In the genomic region with DNA sequence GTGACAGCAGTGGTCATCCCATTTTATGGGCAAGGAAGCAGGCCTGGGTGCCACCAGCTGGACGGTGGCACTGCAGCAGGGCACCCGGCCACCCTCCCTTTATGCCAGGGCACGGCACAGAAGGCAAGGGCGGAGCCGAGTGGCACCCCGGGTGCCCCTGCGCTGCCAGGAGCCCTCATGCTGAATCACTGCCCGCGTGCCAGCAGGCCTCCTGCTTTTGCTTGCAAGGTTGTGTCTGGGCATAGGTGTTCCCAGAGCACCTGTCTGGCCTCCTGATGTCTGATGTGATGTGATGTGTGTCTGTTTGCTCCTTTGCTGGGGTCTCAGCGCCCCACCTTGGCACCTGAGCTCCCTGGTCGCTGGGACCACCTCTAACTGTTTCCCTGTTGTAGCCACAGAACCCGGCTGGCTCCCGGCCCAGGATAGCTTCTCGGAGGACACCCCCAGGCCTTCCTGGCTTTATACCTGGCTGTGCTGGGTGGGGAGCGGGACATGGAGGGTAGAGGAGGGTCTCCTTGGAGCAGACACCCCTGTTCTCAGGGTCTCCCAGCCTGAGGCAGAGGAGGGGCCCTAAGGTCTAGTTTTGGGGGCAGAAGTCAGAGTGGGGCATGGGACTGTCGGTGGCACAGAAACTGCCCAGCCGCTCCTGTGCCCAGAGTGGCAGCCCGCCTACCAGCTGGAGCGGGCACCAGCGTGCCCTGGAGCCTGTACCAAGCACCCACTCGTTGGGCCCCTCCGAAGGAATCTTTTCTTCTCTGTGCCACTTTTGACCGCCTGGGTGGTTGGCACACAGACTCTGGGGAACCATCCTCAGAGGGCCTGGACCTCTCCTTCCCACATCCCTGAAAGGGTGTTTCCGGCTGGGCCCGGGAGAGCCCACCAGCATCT, we compare ENCODE assay signal across 11 cellular contexts. TPM values are rescaled to one million over a fixed set of nuclear protein-coding genes. Genes with fewer than 3 reads are reported as not detected.
DNase-seq lines count a peak whose midpoint lies in the region; ATAC-seq and TF ChIP-seq lines count a peak whose summit lies in the region.
"Had no signal": no experiment of that assay in that cellular context is flagged by ENCODE, and none has a peak within 500 bp of the region (broad histone marks: within the 10 kb centered on the region; RNA-seq: fewer than 3 reads in every experiment).

No MANE protein-coding gene starts in this region.

- intact Hi-C loops in spleen (cut with DNase I; ENCODE audit: low total_unique reads) = loop anchor here (1.0 to 10.0 kb wide), 2 partner anchors 206 to 374 kb away; no protein-coding TSS in a partner anchor

- no peak overlapping the region for H3K18ac ChIP-seq in mesenchymal stem cell (ENCODE audit: low read depth in 1 of 2, low read length in 2 of 2)

- H3K27ac ChIP-seq in endodermal cell (ENCODE audit: low read depth, low read length) (no peak overlapping the region), mesenchymal stem cell (ENCODE audit: low read length, poor library complexity, severe bottlenecking) (no peak overlapping the region), spleen (no peak overlapping the region)

- H4K91ac ChIP-seq in mesenchymal stem cell (ENCODE audit: low read length) = peak overlapping the region; percentile 31

- no peak for TF ChIP-seq POLR2A in spleen (IDR thresholded peaks at IDR 0.05)

- no peaks in the 10 kb centered on the region for H3K4me1 Mint-ChIP-seq in endodermal cell

- H2AFZ ChIP-seq in mesenchymal stem cell (ENCODE audit: low read depth, low read length) = no peak overlapping the region

- H3K36me3 Mint-ChIP-seq in endodermal cell (ENCODE audit: low read depth) = peaks cover 2% of the 10 kb centered on the region
- H3K36me3 Mint-ChIP-seq: activated naive CD4-positive, alpha-beta T cell treated with anti-CD3 and anti-CD28 coated beads, Interleukin-2, amount 50 U/mL, for 72 hours had no signal

- no peak overlapping the region for H3K4ac ChIP-seq in mesenchymal stem cell (ENCODE audit: low read depth in 1 of 2, low read length in 2 of 2)

- no peak overlapping the region for H2BK5ac ChIP-seq in mesenchymal stem cell (ENCODE audit: low read depth, low read length, poor library complexity, severe bottlenecking)

- H2AK5ac ChIP-seq in mesenchymal stem cell (ENCODE audit: low read length, severe bottlenecking) = no peak overlapping the region

- H3K4me1 ChIP-seq in NT2/D1 (ENCODE audit: insufficient read depth, insufficient read length) (peaks cover 38% of the 10 kb centered on the region), endodermal cell (ENCODE audit: control insufficient read depth, insufficient read depth, low read length) (no peaks in the 10 kb centered on the region), mesenchymal stem cell (ENCODE audit: control insufficient read depth, insufficient read depth, low read depth, low read length) (peaks cover 36% of the 10 kb centered on the region), spleen (peaks cover 0 to 44% (median 29%) of the 10 kb centered on the region in 6 donors)

- H3K9ac ChIP-seq in NT2/D1 (ENCODE audit: insufficient read length, low read depth) = peak overlapping the region; percentile 44
- H3K9ac ChIP-seq in endodermal cell (ENCODE audit: extremely low read depth, low read length, poor library complexity, severe bottlenecking) = no peak overlapping the region
- H3K9ac ChIP-seq in mesenchymal stem cell (ENCODE audit: low read length) = peak overlapping the region; percentile 54

- DNase-seq in NT2/D1 (ENCODE audit: low read depth, low spot score) (no peak), endodermal cell (peak; percentile 24), mesenchymal stem cell (no peak), spleen (peak; percentile 73), HuH-7.5 (ENCODE audit: low spot score) (no peak), NCI-H1092 treated with DMSO at 0.1 percent for 48 hours (lab: John Stamatoyannopoulos, UW) (no peak)
- DNase-seq: NCI-H2107 had no signal

- no peak overlapping the region for H4K8ac ChIP-seq in mesenchymal stem cell (ENCODE audit: low read length)

- peak overlapping the region in 1 of 2 experiments; percentile 41 for H3K23ac ChIP-seq in mesenchymal stem cell (ENCODE audit: low read length in 2 of 2)

- H3K36me3 ChIP-seq in NT2/D1 (ENCODE audit: insufficient read depth, insufficient read length, low read length) (peaks cover 46% of the 10 kb centered on the region), endodermal cell (ENCODE audit: control insufficient read depth, insufficient read depth, low read length) (no peaks in the 10 kb centered on the region), mesenchymal stem cell (ENCODE audit: control insufficient read depth in 1 of 2, insufficient read depth in 2 of 2, low read depth in 1 of 2, low read length in 2 of 2) (peaks cover 0 to 25% of the 10 kb centered on the region in 2 experiments), spleen (no peaks in the 10 kb centered on the region)

- no peak for ATAC-seq in GM21529 (IDR thresholded peaks at IDR 0.05; ENCODE audit: unreplicated experiment)

- H2BK12ac ChIP-seq in mesenchymal stem cell (ENCODE audit: low read length in 2 of 2) = no peak overlapping the region

- 91 to 93% methylated on average over 13 to 25 of the region's 25 CpGs for whole genome bisulfite sequencing in endodermal cell (ENCODE audit: insufficient coverage in 1 of 2, insufficient read length in 1 of 2), 2 experiments
- 89% methylated on average over 24 of the region's 25 CpGs for WGBS in mesenchymal stem cell
- 79 to 93% (median 89%) methylated on average over 13 to 25 of the region's 25 CpGs for WGBS in spleen, 5 donors

- no peak for TF ChIP-seq CTCF in endodermal cell (conservative IDR thresholded peaks at IDR 0.05)
- no peak for TF ChIP-seq CTCF in spleen (IDR thresholded peaks at IDR 0.05 in 8 of 11, conservative IDR thresholded peaks at IDR 0.05 in 3 of 11)

- H3K4me2 ChIP-seq in mesenchymal stem cell (ENCODE audit: low read length, poor library complexity, severe bottlenecking) = no peak overlapping the region

- H2BK120ac ChIP-seq in mesenchymal stem cell (ENCODE audit: low read depth, low read length) = no peak overlapping the region

- peaks cover 52% of the 10 kb centered on the region for H3K79me1 ChIP-seq in mesenchymal stem cell (replicated peaks; ENCODE audit: low read length, poor library complexity, severe bottlenecking)

- H3K4me3 Mint-ChIP-seq in endodermal cell = no peak overlapping the region
- H3K4me3 Mint-ChIP-seq: activated B cell treated with CpG ODN at 0.5 μM for 24 hours had no signal

- peaks cover 18% of the 10 kb centered on the region for H3K27me3 ChIP-seq in NT2/D1 (ENCODE audit: insufficient read depth, insufficient read length)
- H3K27me3 ChIP-seq in endodermal cell (ENCODE audit: control insufficient read depth, insufficient read depth, low read length, poor library complexity, severe bottlenecking) = peaks cover 14% of the 10 kb centered on the region
- H3K27me3 ChIP-seq in mesenchymal stem cell (ENCODE audit: control insufficient read depth in 1 of 2, insufficient read depth in 1 of 2, low read length in 2 of 2) = peaks cover 0 to 4% of the 10 kb centered on the region in 2 experiments
- H3K27me3 ChIP-seq in spleen (replicated peaks in 1 of 7) = peaks cover 0 to 55% (median 35%) of the 10 kb centered on the region in 7 donors

- H3K9me3 ChIP-seq in NT2/D1 (ENCODE audit: insufficient read depth, low read length) (peaks cover 5% of the 10 kb centered on the region; the same call in 1 of the 2 replicates), endodermal cell (ENCODE audit: control insufficient read depth, low read length) (no peaks in the 10 kb centered on the region), mesenchymal stem cell (ENCODE audit: control insufficient read depth, low read length) (no peaks in the 10 kb centered on the region), spleen (no peaks in the 10 kb centered on the region)

- no peaks in the 10 kb centered on the region for H3K9me3 Mint-ChIP-seq in endodermal cell
- H3K9me3 Mint-ChIP-seq: activated B cell treated with CpG ODN at 0.5 μM for 24 hours; activated naive CD4-positive, alpha-beta T cell treated with anti-CD3 and anti-CD28 coated beads, Interleukin-2, amount 50 U/mL, for 72 hours had no signal

- H3K14ac ChIP-seq in mesenchymal stem cell (ENCODE audit: low read length in 2 of 2) = no peak overlapping the region

- H3K4me3 ChIP-seq in NT2/D1 (ENCODE audit: insufficient read length, low read depth) (no peak overlapping the region), endodermal cell (ENCODE audit: low read length) (no peak overlapping the region), mesenchymal stem cell (ENCODE audit: insufficient read depth in 1 of 2, low read depth in 1 of 2, low read length in 2 of 2) (no peak overlapping the region), spleen (no peak overlapping the region)
- H3K4me3 ChIP-seq: GM12878 had no signal

- no peak overlapping the region for H3K27ac Mint-ChIP-seq in endodermal cell
- H3K27ac Mint-ChIP-seq: activated B cell treated with CpG ODN at 0.5 μM for 24 hours had no signal

- H3K27me3 Mint-ChIP-seq in endodermal cell (ENCODE audit: insufficient read depth) = peaks cover 21% of the 10 kb centered on the region

- H2BK15ac ChIP-seq in mesenchymal stem cell (ENCODE audit: low read depth, poor library complexity, severe bottlenecking) = no peak overlapping the region

RNA-seq across cellular contexts. Expression of gene GPC1, which starts 3.6 kb away (rescaled TPM):
- 10 to 100 TPM; 37.8 to 69.7 TPM for total RNA-seq in endodermal cell
- 55.9 TPM for polyA plus RNA-seq in endodermal cell (2013, experiment 1 of 2)
- 56.9 TPM for polyA plus RNA-seq in endodermal cell (2013, experiment 2 of 2)
- 65.7 TPM for polyA plus RNA-seq in mesenchymal stem cell (2013, experiment 1 of 2)
- 65.6 TPM for polyA plus RNA-seq in mesenchymal stem cell (2013, experiment 2 of 2)
- 10 to 100 TPM in 5 of 7 donors, 1 to 10 TPM in 2; 7.9 to 25.0 (median 18.6) TPM for total RNA-seq in spleen
- 10 to 100 TPM in 1 of 3 donors, 1 to 10 TPM in 2; 4.1 to 12.4 (median 9.1) TPM for polyA plus RNA-seq in spleen

Comparison
In these comparisons a context has a peak if more than half of its experiments do, and no peak if none do; other contexts are left out.
1. DNase-seq: peak in endodermal cell (single experiment) and spleen (single experiment); none in NT2/D1 (single experiment), mesenchymal stem cell (single experiment), HuH-7.5 (single experiment) and NCI-H1092 treated with DMSO at 0.1 percent for 48 hours (single experiment).